ENCODE assay signal across 20 cellular contexts in the genomic region with DNA sequence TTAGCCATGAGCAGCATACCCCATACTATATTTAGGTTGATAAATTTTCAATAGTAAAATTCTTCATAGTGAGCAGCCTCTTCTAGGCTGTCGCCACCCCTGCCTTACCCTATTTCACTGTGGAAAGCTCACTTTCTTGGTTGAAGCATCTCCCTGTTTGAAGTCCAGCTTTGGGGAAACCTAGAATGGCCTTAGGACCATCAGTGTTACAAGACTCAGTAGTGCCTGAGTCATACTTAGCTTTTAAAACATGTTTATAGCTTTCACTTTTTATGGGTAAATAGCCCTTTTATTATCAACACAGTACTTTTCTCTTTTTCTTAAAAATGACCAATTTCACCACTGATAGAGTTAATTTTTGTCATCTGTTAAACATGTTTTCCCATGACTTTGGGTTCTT. TPM values are rescaled to one million over a fixed set of nuclear protein-coding genes. Genes with fewer than 3 reads are reported as not detected.
DNase-seq lines count a peak whose midpoint lies in the region; ATAC-seq, FAIRE-seq and TF ChIP-seq lines count a peak whose summit lies in the region.
"Had no signal": no experiment of that assay in that cellular context is flagged by ENCODE, and none has a peak within 500 bp of the region (broad histone marks: within the 10 kb centered on the region; RNA-seq: fewer than 3 reads in every experiment).

No MANE protein-coding gene starts in this region.

- no peaks in the 10 kb centered on the region for H3K36me3 ChIP-seq in astrocyte (ENCODE audit: insufficient read depth, low read length)
- peaks cover 98% of the 10 kb centered on the region for H3K36me3 ChIP-seq in OCI-LY7 (ENCODE audit: insufficient read depth, low read length)
- H3K36me3 ChIP-seq: BE2C had no signal

- no TSS peak for BruUV-seq in OCI-LY7 (replicated peaks; lab: Mats Ljungman, UMichigan)

- FAIRE-seq in HTR-8/SVneo (lab: Jason Lieb, UNC) (peak; percentile 93), astrocyte (lab: Jason Lieb, UNC) (peak; percentile 34)
- FAIRE-seq: D721Med, G401.6, H1 had no signal

- peaks cover 22% of the 10 kb centered on the region for H4K20me1 ChIP-seq in astrocyte (ENCODE audit: insufficient read depth, low read length)
- no peaks in the 10 kb centered on the region for H4K20me1 ChIP-seq in OCI-LY7 (ENCODE audit: insufficient read depth, low read length)

- H3K4me3 ChIP-seq in astrocyte (ENCODE audit: insufficient read depth, low read depth, low read length) (no peak overlapping the region), OCI-LY7 (ENCODE audit: low read depth, low read length, poor library complexity, severe bottlenecking) (no peak overlapping the region)

- DNase-seq in activated naive CD8-positive, alpha-beta T cell treated with anti-CD3 and anti-CD28 coated beads, Interleukin-2, amount 10 ng/mL, durations not matched to agents 7 days and 5 days = no peak
- DNase-seq in activated naive CD8-positive, alpha-beta T cell treated with anti-CD3 and anti-CD28 coated beads, Interleukin-2, amount 50 U/mL, for 24 hours = no peak
- no peak for DNase-seq in HTR-8/SVneo (ENCODE audit: insufficient read length, low spot score)
- DNase-seq in astrocyte (ENCODE audit: low read depth) = no peak
- no peak for DNase-seq in OCI-LY7 (ENCODE audit: low spot score)
- DNase-seq in NCI-H446 treated with DMSO at 0.1 percent for 48 hours (lab: John Stamatoyannopoulos, UW) = no peak
- DNase-seq in natural killer cell = no peak
- DNase-seq: 8988T; BE2C; C1 segment of cervical spinal cord; Caco-2; CD4-positive, CD25-positive, alpha-beta regulatory T cell; H9; IMR-90; KBM-7 had no signal

- no peaks in the 10 kb centered on the region for H3K27me3 Mint-ChIP-seq in activated naive CD8-positive, alpha-beta T cell treated with anti-CD3 and anti-CD28 coated beads, Interleukin-2, amount 10 ng/mL, durations not matched to agents 7 days and 5 days
- H3K27me3 Mint-ChIP-seq in activated naive CD8-positive, alpha-beta T cell treated with anti-CD3 and anti-CD28 coated beads, Interleukin-2, amount 50 U/mL, for 24 hours = no peaks in the 10 kb centered on the region
- H3K27me3 Mint-ChIP-seq in astrocyte (ENCODE audit: low read depth, unreplicated experiment) = no peaks in the 10 kb centered on the region
- H3K27me3 Mint-ChIP-seq in natural killer cell (ENCODE audit: low read depth in 2 of 2) = no peaks in the 10 kb centered on the region
- H3K27me3 Mint-ChIP-seq: CD4-positive, CD25-positive, alpha-beta regulatory T cell had no signal

- peaks cover 27% of the 10 kb centered on the region for H3K4me1 Mint-ChIP-seq in activated naive CD8-positive, alpha-beta T cell treated with anti-CD3 and anti-CD28 coated beads, Interleukin-2, amount 10 ng/mL, durations not matched to agents 7 days and 5 days
- peaks cover 41% of the 10 kb centered on the region for H3K4me1 Mint-ChIP-seq in activated naive CD8-positive, alpha-beta T cell treated with anti-CD3 and anti-CD28 coated beads, Interleukin-2, amount 50 U/mL, for 24 hours
- H3K4me1 Mint-ChIP-seq in astrocyte (ENCODE audit: low read depth, unreplicated experiment) (peaks cover 2% of the 10 kb centered on the region), natural killer cell (peaks cover 4 to 20% of the 10 kb centered on the region in 2 donors)

- no peaks in the 10 kb centered on the region for H3K27me3 ChIP-seq in astrocyte (ENCODE audit: insufficient read depth, low read length)
- H3K27me3 ChIP-seq: BE2C had no signal

- POLR2A ChIA-PET in activated naive CD8-positive, alpha-beta T cell treated with anti-CD3 and anti-CD28 coated beads, Interleukin-2, amount 10 ng/mL, durations not matched to agents 7 days and 5 days (lab: Charles Lee) = no interaction called here
- POLR2A ChIA-PET in OCI-LY7 (lab: Charles Lee) = interaction anchor here (0.5 to 2.5 kb wide), 4 partner anchors 9 to 209 kb away, joined by 3 to 10 read pairs (median 4); no protein-coding TSS in a partner anchor

- H3K9me3 ChIP-seq in astrocyte (ENCODE audit: insufficient read depth, low read depth, low read length) = no peaks in the 10 kb centered on the region
- H3K9me3 ChIP-seq in OCI-LY7 (ENCODE audit: low read length) = peaks cover 38% of the 10 kb centered on the region
- H3K9me3 ChIP-seq: BE2C, Caco-2 had no signal

- no peak overlapping the region for H3K4me3 Mint-ChIP-seq in activated naive CD8-positive, alpha-beta T cell treated with anti-CD3 and anti-CD28 coated beads, Interleukin-2, amount 10 ng/mL, durations not matched to agents 7 days and 5 days
- H3K4me3 Mint-ChIP-seq in activated naive CD8-positive, alpha-beta T cell treated with anti-CD3 and anti-CD28 coated beads, Interleukin-2, amount 50 U/mL, for 24 hours = no peak overlapping the region
- H3K4me3 Mint-ChIP-seq in astrocyte (ENCODE audit: unreplicated experiment) (no peak overlapping the region), natural killer cell (no peak overlapping the region)
- H3K4me3 Mint-ChIP-seq: CD4-positive, CD25-positive, alpha-beta regulatory T cell; H9 had no signal

- intact Hi-C loops in OCI-LY7 (cut with micrococcal nuclease; ENCODE audit: unreplicated experiment) (no loop called here), natural killer cell (cut with micrococcal nuclease) (no loop called here)

- H3K27ac ChIP-seq in astrocyte (ENCODE audit: low read depth, low read length) (no peak overlapping the region), OCI-LY7 (ENCODE audit: low read depth, low read length, poor library complexity, severe bottlenecking) (no peak overlapping the region)
- H3K27ac ChIP-seq: HL-60 had no signal

- H3K36me3 Mint-ChIP-seq in activated naive CD8-positive, alpha-beta T cell treated with anti-CD3 and anti-CD28 coated beads, Interleukin-2, amount 10 ng/mL, durations not matched to agents 7 days and 5 days = peaks cover 81% of the 10 kb centered on the region
- peaks cover 51% of the 10 kb centered on the region for H3K36me3 Mint-ChIP-seq in activated naive CD8-positive, alpha-beta T cell treated with anti-CD3 and anti-CD28 coated beads, Interleukin-2, amount 50 U/mL, for 24 hours (ENCODE audit: low read depth)
- peaks cover 10% of the 10 kb centered on the region for H3K36me3 Mint-ChIP-seq in astrocyte (ENCODE audit: low read depth, unreplicated experiment)
- H3K36me3 Mint-ChIP-seq in natural killer cell = no peaks in the 10 kb centered on the region

- peaks cover 12% of the 10 kb centered on the region for H3K9me3 Mint-ChIP-seq in activated naive CD8-positive, alpha-beta T cell treated with anti-CD3 and anti-CD28 coated beads, Interleukin-2, amount 10 ng/mL, durations not matched to agents 7 days and 5 days
- H3K9me3 Mint-ChIP-seq in activated naive CD8-positive, alpha-beta T cell treated with anti-CD3 and anti-CD28 coated beads, Interleukin-2, amount 50 U/mL, for 24 hours = peaks cover 5% of the 10 kb centered on the region
- H3K9me3 Mint-ChIP-seq in astrocyte (ENCODE audit: unreplicated experiment) (no peaks in the 10 kb centered on the region), natural killer cell (peaks cover 0 to 2% of the 10 kb centered on the region in 2 donors)

- TF ChIP-seq CTCF in astrocyte (IDR thresholded peaks at IDR 0.05; ENCODE audit: insufficient read depth, low read depth, low read length) (no peak), OCI-LY7 (conservative IDR thresholded peaks at IDR 0.05; ENCODE audit: low read length) (no peak), natural killer cell (IDR thresholded peaks at IDR 0.05) (no peak)

- no peaks in the 10 kb centered on the region for H3K9me2 ChIP-seq in OCI-LY7 (ENCODE audit: insufficient read depth, low read length)

- H3K4me1 ChIP-seq in astrocyte (ENCODE audit: insufficient read depth, low read length) (peaks cover 6% of the 10 kb centered on the region), OCI-LY7 (ENCODE audit: insufficient read depth, low read length, poor library complexity, severe bottlenecking) (no peaks in the 10 kb centered on the region)
- H3K4me1 ChIP-seq: Caco-2 had no signal

- H2AFZ ChIP-seq in astrocyte (ENCODE audit: low read depth, low read length) = no peak overlapping the region
- H2AFZ ChIP-seq in OCI-LY7 (ENCODE audit: low read length) = no peak overlapping the region

- no peak for ATAC-seq in activated naive CD8-positive, alpha-beta T cell treated with anti-CD3 and anti-CD28 coated beads, Interleukin-2, amount 10 ng/mL, durations not matched to agents 7 days and 5 days (ENCODE audit: low read depth)
- no peak for ATAC-seq in activated naive CD8-positive, alpha-beta T cell treated with anti-CD3 and anti-CD28 coated beads, Interleukin-2, amount 50 U/mL, for 24 hours
- ATAC-seq in HG03378 (IDR thresholded peaks at IDR 0.05; ENCODE audit: unreplicated experiment) (no peak), natural killer cell (no peak)

- CTCF ChIA-PET in OCI-LY7 (lab: Charles Lee; ENCODE audit: unreplicated experiment) = no interaction called here

- no peak overlapping the region for H3K9ac ChIP-seq in astrocyte (ENCODE audit: low read length)

- no peak overlapping the region for H3K4me2 ChIP-seq in astrocyte (ENCODE audit: low read length)
- no peak overlapping the region for H3K4me2 ChIP-seq in OCI-LY7 (ENCODE audit: low read length)

- peak overlapping the region; percentile 37 for H3K27ac Mint-ChIP-seq in activated naive CD8-positive, alpha-beta T cell treated with anti-CD3 and anti-CD28 coated beads, Interleukin-2, amount 10 ng/mL, durations not matched to agents 7 days and 5 days
- H3K27ac Mint-ChIP-seq in activated naive CD8-positive, alpha-beta T cell treated with anti-CD3 and anti-CD28 coated beads, Interleukin-2, amount 50 U/mL, for 24 hours = no peak overlapping the region
- no peak overlapping the region for H3K27ac Mint-ChIP-seq in astrocyte (ENCODE audit: unreplicated experiment)
- no peak overlapping the region for H3K27ac Mint-ChIP-seq in natural killer cell
- H3K27ac Mint-ChIP-seq: CD4-positive, CD25-positive, alpha-beta regulatory T cell; H9 had no signal

- H3K79me2 ChIP-seq in astrocyte (ENCODE audit: insufficient read depth, low read length) = peaks cover 99% of the 10 kb centered on the region
- H3K79me2 ChIP-seq in OCI-LY7 (ENCODE audit: insufficient read depth, low read depth, low read length) = peaks cover 100% of the 10 kb centered on the region

RNA-seq across cellular contexts. Expression of gene FUT8, which starts 37.1 kb away (rescaled TPM):
- total RNA-seq in activated naive CD8-positive, alpha-beta T cell treated with anti-CD3 and anti-CD28 coated beads, Interleukin-2, amount 10 ng/mL, durations not matched to agents 7 days and 5 days = 10 to 100 TPM; 82.7 to 86.4 TPM
- 52.7 and 57.4 TPM in 2 replicates for total RNA-seq in astrocyte
- total RNA-seq in OCI-LY7 (2014; rRNA removed; shearing (Covaris generic)) = 90.3 and 128 TPM in 2 replicates
- total RNA-seq in OCI-LY7 (2022) = 157 and 174 TPM in 2 replicates
- total RNA-seq in natural killer cell = 10 to 100 TPM; 20.7 to 29.2 (median 21.2) TPM
